In the genomic region with DNA sequence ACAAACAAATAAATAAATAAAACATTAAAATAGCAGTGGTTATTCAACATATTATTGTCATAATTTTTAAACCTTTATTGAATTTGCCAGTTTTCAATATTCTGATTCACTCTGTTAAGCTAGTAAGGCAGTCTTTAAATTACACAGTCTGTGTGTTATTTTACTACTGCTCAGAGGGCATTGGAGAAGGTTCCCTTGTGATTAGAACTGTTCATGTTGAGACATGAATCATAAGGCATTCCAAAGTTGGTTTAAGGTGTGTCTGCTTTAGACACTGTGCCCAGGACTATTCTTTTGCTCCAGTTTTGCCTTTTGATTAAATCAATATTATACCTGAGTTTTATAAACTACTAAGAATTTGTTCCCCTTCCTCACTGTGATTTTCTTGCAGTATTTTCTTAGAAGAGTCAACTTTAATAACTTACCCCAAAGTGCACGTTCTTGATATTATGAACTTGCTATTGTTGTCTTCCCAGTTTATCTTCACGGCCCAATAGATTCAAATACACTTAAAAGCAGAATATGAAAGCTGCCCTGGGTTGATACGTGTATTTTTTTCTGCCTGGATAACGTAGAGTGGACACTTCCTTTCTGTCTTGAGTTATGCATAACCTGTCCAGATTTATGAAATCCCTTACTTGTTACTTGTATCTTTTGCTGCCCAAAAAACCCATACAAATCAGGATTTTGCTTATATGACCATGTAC, we compare ENCODE assay signal across 9 cellular contexts.
DNase-seq lines count a peak whose midpoint lies in the region; ATAC-seq and TF ChIP-seq lines count a peak whose summit lies in the region.
"Had no signal": no experiment of that assay in that cellular context is flagged by ENCODE, and none has a peak within 500 bp of the region (broad histone marks: within the 10 kb centered on the region; RNA-seq: fewer than 3 reads in every experiment).

No MANE protein-coding gene starts in this region.

- no peak for ATAC-seq in HG02884 (IDR thresholded peaks at IDR 0.05; ENCODE audit: unreplicated experiment)

- no peaks in the 10 kb centered on the region for H3K9me3 ChIP-seq in OCI-LY1 (ENCODE audit: low read length)

- H3K27me3 Mint-ChIP-seq in dendritic cell treated with granulocyte-macrophage colony-stimulating factor and Interleukin-4, amounts not matched to agents 40 ng/mL and 50 ng/mL, for 4 days, result no peaks in the 10 kb centered on the region

- peak overlapping the region; percentile 79 for H3K4me3 Mint-ChIP-seq in dendritic cell treated with granulocyte-macrophage colony-stimulating factor and Interleukin-4, amounts not matched to agents 40 ng/mL and 50 ng/mL, for 4 days

- intact Hi-C loops in dendritic cell treated with granulocyte-macrophage colony-stimulating factor and Interleukin-4, amounts not matched to agents 40 ng/mL and 50 ng/mL, for 4 days (cut with micrococcal nuclease), result loop anchor here (5.0 kb wide), 2 partner anchors 48 to 147 kb away; no protein-coding TSS in a partner anchor

- H2AFZ ChIP-seq in OCI-LY1 (ENCODE audit: low read length), result no peak overlapping the region

- H3K4me3 ChIP-seq in OCI-LY1 (ENCODE audit: low read depth, low read length, poor library complexity, severe bottlenecking) (peak overlapping the region; percentile 84), skin epidermis (peak overlapping the region in 6 of 7 experiments; percentile 0 to 35 (median 28))

- DNase-seq in NCI-H2171 treated with DMSO at 0.1 percent for 48 hours (lab: John Stamatoyannopoulos, UW), result peak; percentile 26
- no peak for DNase-seq in NCI-H2171 (lab: John Stamatoyannopoulos, UW)
- DNase-seq in dedifferentiated amniotic fluid mesenchymal stem cell (ENCODE audit: extremely low spot score), result no peak
- DNase-seq in NCI-H1694 (lab: John Stamatoyannopoulos, UW), result no peak
- DNase-seq: NCI-H187 had no signal

- H3K9me2 ChIP-seq in OCI-LY1 (ENCODE audit: low read depth, low read length), result no peaks in the 10 kb centered on the region

- peaks cover 54% of the 10 kb centered on the region for H3K4me1 Mint-ChIP-seq in dendritic cell treated with granulocyte-macrophage colony-stimulating factor and Interleukin-4, amounts not matched to agents 40 ng/mL and 50 ng/mL, for 4 days (ENCODE audit: low read depth)

- H3K36me3 Mint-ChIP-seq in dendritic cell treated with granulocyte-macrophage colony-stimulating factor and Interleukin-4, amounts not matched to agents 40 ng/mL and 50 ng/mL, for 4 days (ENCODE audit: low read depth), result peaks cover 12% of the 10 kb centered on the region

- H3K36me3 ChIP-seq in OCI-LY1 (ENCODE audit: insufficient read depth, low read length), result peaks cover 53% of the 10 kb centered on the region

- H3K27ac Mint-ChIP-seq in dendritic cell treated with granulocyte-macrophage colony-stimulating factor and Interleukin-4, amounts not matched to agents 40 ng/mL and 50 ng/mL, for 4 days, result peak overlapping the region; percentile 95

- H3K27ac ChIP-seq in OCI-LY1 (ENCODE audit: low read depth, low read length, poor library complexity, severe bottlenecking) (peak overlapping the region; percentile 99), skin epidermis (peak overlapping the region in 16 of 21 experiments; percentile 27 to 87 (median 70))

- TF ChIP-seq CTCF in OCI-LY1 (IDR thresholded peaks at IDR 0.05; ENCODE audit: low read length), result no peak

- H4K20me1 ChIP-seq in OCI-LY1 (ENCODE audit: insufficient read depth, low read length), result no peaks in the 10 kb centered on the region

- peaks cover 52% of the 10 kb centered on the region for H3K4me1 ChIP-seq in OCI-LY1 (ENCODE audit: insufficient read depth, low read length, severe bottlenecking)

- H3K79me2 ChIP-seq in OCI-LY1 (ENCODE audit: insufficient read depth, low read length), result peaks cover 67% of the 10 kb centered on the region

- H3K27me3 ChIP-seq in OCI-LY1 (ENCODE audit: insufficient read depth, low read length), result no peaks in the 10 kb centered on the region

- peak overlapping the region; percentile 94 for H3K9ac ChIP-seq in OCI-LY1 (ENCODE audit: low read length)

- peak overlapping the region; percentile 93 for H3K4me2 ChIP-seq in OCI-LY1 (ENCODE audit: low read length)

- H3K9me3 Mint-ChIP-seq in dendritic cell treated with granulocyte-macrophage colony-stimulating factor and Interleukin-4, amounts not matched to agents 40 ng/mL and 50 ng/mL, for 4 days, result no peaks in the 10 kb centered on the region

- H3F3A ChIP-seq in OCI-LY1 (ENCODE audit: insufficient read depth, low read length), result no peaks in the 10 kb centered on the region
